Comparison of ENCODE assay signal across 27 cellular contexts in genomic region chr11:17394743-17395390, GRCh38. TPM values are rescaled to one million over a fixed set of nuclear protein-coding genes. Genes with fewer than 3 reads are reported as not detected.
"Had no signal": no experiment of that assay in that cellular context is flagged by ENCODE, and none has a peak within 500 bp of the region (broad histone marks: within the 10 kb centered on the region; RNA-seq: fewer than 3 reads in every experiment).

No MANE protein-coding gene starts in this region.

- ATAC-seq: gastroesophageal sphincter, natural killer cell, right lobe of liver had no signal

- H3K36me3 Mint-ChIP-seq: activated naive CD8-positive, alpha-beta T cell treated with anti-CD3 and anti-CD28 coated beads, Interleukin-2, amount 10 ng/mL, durations not matched to agents 7 days and 5 days; natural killer cell had no signal

- H2AFZ ChIP-seq: hepatocyte had no signal

- H3K9me3 ChIP-seq: gastroesophageal sphincter, left ventricle myocardium inferior, neutrophil, right lobe of liver, upper lobe of left lung, vagina had no signal

- H3K4me3 ChIP-seq: coronary artery, dorsolateral prefrontal cortex, gastroesophageal sphincter, hepatocyte, left ventricle myocardium inferior, lung, right lobe of liver, upper lobe of left lung, vagina had no signal

- H3K27ac Mint-ChIP-seq: activated naive CD4-positive, alpha-beta T cell treated with anti-CD3 and anti-CD28 coated beads for 36 hours; activated naive CD8-positive, alpha-beta T cell treated with anti-CD3 and anti-CD28 coated beads, Interleukin-2, amount 10 ng/mL, durations not matched to agents 7 days and 5 days; natural killer cell; progenitor cell of endocrine pancreas; stimulated activated naive CD8-positive, alpha-beta T cell treated with anti-CD3 and anti-CD28 coated beads, Interleukin-15, Interleukin-2, amounts not matched to agents 100 ng/mL and 50 ng/mL, for 24 hours had no signal

- H3K79me2 ChIP-seq: hepatocyte had no signal

- H3K27me3 ChIP-seq: dorsolateral prefrontal cortex, gastroesophageal sphincter, hepatocyte, right lobe of liver, upper lobe of left lung, vagina had no signal

- H3K27me3 Mint-ChIP-seq: stimulated activated naive CD8-positive, alpha-beta T cell treated with anti-CD3 and anti-CD28 coated beads, Interleukin-15, Interleukin-2, amounts not matched to agents 100 ng/mL and 50 ng/mL, for 24 hours had no signal

- H3K4me2 ChIP-seq: hepatocyte had no signal

- H3K27ac ChIP-seq: brain microvascular endothelial cell, coronary artery, dorsolateral prefrontal cortex, gastroesophageal sphincter, hepatocyte, left ventricle myocardium inferior, neutrophil, right lobe of liver, upper lobe of left lung, vagina had no signal

- H3K9me3 Mint-ChIP-seq: activated naive CD4-positive, alpha-beta T cell treated with anti-CD3 and anti-CD28 coated beads for 36 hours; activated naive CD8-positive, alpha-beta T cell treated with anti-CD3 and anti-CD28 coated beads, Interleukin-2, amount 10 ng/mL, durations not matched to agents 7 days and 5 days; natural killer cell; stimulated activated naive CD8-positive, alpha-beta T cell treated with anti-CD3 and anti-CD28 coated beads, Interleukin-15, Interleukin-2, amounts not matched to agents 100 ng/mL and 50 ng/mL, for 24 hours had no signal

- H3K4me1 Mint-ChIP-seq: natural killer cell had no signal

- H3K4me3 Mint-ChIP-seq: activated naive CD4-positive, alpha-beta T cell treated with anti-CD3 and anti-CD28 coated beads for 36 hours; activated naive CD8-positive, alpha-beta T cell treated with anti-CD3 and anti-CD28 coated beads, Interleukin-2, amount 10 ng/mL, durations not matched to agents 7 days and 5 days; natural killer cell; stimulated activated naive CD8-positive, alpha-beta T cell treated with anti-CD3 and anti-CD28 coated beads, Interleukin-15, Interleukin-2, amounts not matched to agents 100 ng/mL and 50 ng/mL, for 24 hours had no signal

- H3K4me1 ChIP-seq: right lobe of liver, vagina had no signal

- DNase-seq: activated CD4-positive, alpha-beta T cell treated with anti-CD3 and anti-CD28 coated beads for 4 hours; activated CD4-positive, alpha-beta T cell treated with anti-CD3 and anti-CD28 coated beads, Interleukin-2, amount 50 U/mL, for 4 hours; activated effector memory CD4-positive, alpha-beta T cell treated with Interleukin-2 at 50 U/mL for 16 hours; activated naive CD4-positive, alpha-beta T cell treated with anti-CD3 and anti-CD28 coated beads for 36 hours; activated naive CD8-positive, alpha-beta T cell treated with anti-CD3 and anti-CD28 coated beads, Interleukin-2, amount 10 ng/mL, durations not matched to agents 7 days and 5 days; brain microvascular endothelial cell; dorsolateral prefrontal cortex; effector memory CD4-positive, alpha-beta T cell; islet precursor cell; left ventricle myocardium inferior; mesendoderm; natural killer cell; stimulated activated CD4-positive, alpha-beta T cell treated with anti-CD3 and anti-CD28 coated beads, Interleukin-2, amount 100 ng/mL, for 48 hours; substantia nigra had no signal

RNA-seq across cellular contexts. Expression of gene KCNJ11, which starts 6.4 kb away (rescaled TPM):
- total RNA-seq: fibroblast of lung, fibroblast of villous mesenchyme, osteocyte, vagina had no signal
